ENCODE assay signal across 1 cellular context in the genomic region with DNA sequence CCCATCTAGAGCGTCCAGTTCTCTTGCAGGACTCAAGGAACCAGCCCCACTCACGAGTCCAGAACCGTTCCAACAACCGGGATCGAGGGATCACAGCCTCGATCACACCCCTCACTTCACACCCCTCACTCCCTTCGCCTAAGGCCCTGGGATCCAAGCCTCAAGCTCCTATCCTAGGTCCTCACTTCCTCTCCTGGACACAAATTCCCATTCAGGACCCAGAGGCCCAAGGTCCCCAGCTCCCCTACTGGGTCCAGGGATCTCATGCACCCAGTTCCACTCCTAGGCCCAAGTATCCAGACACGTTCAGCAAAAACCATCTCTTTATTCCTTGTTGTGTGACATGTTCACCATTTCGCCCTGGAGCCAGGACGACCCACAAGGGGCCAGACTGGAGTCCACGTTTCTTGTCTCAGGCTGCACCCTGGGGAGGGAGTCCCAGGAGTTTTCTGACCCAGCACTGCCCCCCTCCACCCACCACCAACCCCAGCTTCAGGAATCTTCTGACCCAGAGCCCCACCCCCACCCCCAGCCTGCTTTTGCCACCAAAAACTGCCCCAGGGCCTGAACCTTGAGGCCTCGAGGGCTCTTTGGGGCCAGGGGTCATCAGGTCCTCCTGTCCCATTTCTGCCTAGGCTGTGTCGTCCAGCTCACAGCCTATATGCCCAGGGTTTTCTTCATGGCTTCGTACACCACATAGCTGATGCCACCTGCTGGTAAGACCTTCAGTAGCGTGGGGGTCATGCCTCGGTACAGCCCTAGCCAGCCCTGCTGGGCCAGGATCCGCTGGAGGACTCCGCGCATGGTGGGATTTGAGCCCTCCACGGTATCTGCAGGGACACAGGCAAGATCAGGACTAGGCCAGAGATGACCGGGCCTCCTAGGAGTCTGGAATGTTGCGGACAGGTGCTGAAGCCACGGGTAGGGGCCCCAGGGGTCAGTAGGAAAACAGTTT.
TF ChIP-seq lines count a peak whose summit lies in the region.

No MANE protein-coding gene starts in this region.

TF ChIP-seq in HCT116, 20 proteins besides CTCF, POLR2A, EP300 and RAD21:
- TF ChIP-seq, protein P1, sequence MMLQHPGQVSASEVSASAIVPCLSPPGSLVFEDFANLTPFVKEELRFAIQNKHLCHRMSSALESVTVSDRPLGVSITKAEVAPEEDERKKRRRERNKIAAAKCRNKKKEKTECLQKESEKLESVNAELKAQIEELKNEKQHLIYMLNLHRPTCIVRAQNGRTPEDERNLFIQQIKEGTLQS (IDR thresholded peaks at IDR 0.05), result no peak
- TF ChIP-seq CEBPB (IDR thresholded peaks at IDR 0.05; ENCODE audit: low read depth), result no peak
- TF ChIP-seq EGR1 (IDR thresholded peaks at IDR 0.05; ENCODE audit: low read depth), result no peak
- no peak; the same call in 1 of the 2 replicates for TF ChIP-seq POLR2AphosphoS5 (IDR thresholded peaks at IDR 0.05; ENCODE audit: low read depth, low read length)
- TF ChIP-seq ELF1 (IDR thresholded peaks at IDR 0.05; ENCODE audit: borderline replicate concordance, low read depth), result no peak
- no peak for TF ChIP-seq EZH2phosphoT487 (IDR thresholded peaks at IDR 0.05; ENCODE audit: borderline replicate concordance)
- no peak; the same call in 1 of the 2 replicates for TF ChIP-seq ZFX (IDR thresholded peaks at IDR 0.05)
- TF ChIP-seq EZH2 (IDR thresholded peaks at IDR 0.05), result no peak
- no peak for TF ChIP-seq SIN3A (IDR thresholded peaks at IDR 0.05; ENCODE audit: low read depth)
